ENCODE assay signal across 1 cellular context in genomic region chrX:56615282-56615681, GRCh38.
TF ChIP-seq lines count a peak whose summit lies in the region.

No MANE protein-coding gene starts in this region.

TF ChIP-seq in HepG2, 621 proteins besides CTCF, POLR2A, EP300 and RAD21 (continued from another document):
- TF ChIP-seq ARID5B (CRISPR knock-in tag; IDR thresholded peaks at IDR 0.05), result 0 out of 2 replicates have a peak, but pooled peaks have one; percentile 9
- TF ChIP-seq HNF4A (CRISPR knock-in tag; IDR thresholded peaks at IDR 0.05), result peak; percentile 60; the same call in 1 of the 2 replicates
